In genomic region chr5:69276422-69277174, GRCh38 we compare ENCODE assay signal across 17 cellular contexts. TPM values are rescaled to one million over a fixed set of nuclear protein-coding genes. Genes with fewer than 3 reads are reported as not detected.
DNase-seq lines count a peak whose midpoint lies in the region; ATAC-seq and TF ChIP-seq lines count a peak whose summit lies in the region.
"Had no signal": no experiment of that assay in that cellular context is flagged by ENCODE, and none has a peak within 500 bp of the region (broad histone marks: within the 10 kb centered on the region; RNA-seq: fewer than 3 reads in every experiment).

No MANE protein-coding gene starts in this region.

- peak in 1 of 2 experiments; percentile 51 for DNase-seq in Caco-2
- peak; percentile 20 for DNase-seq in NCI-H226
- DNase-seq in esophagus muscularis mucosa (ENCODE audit: extremely low spot score), result no peak
- no peak for DNase-seq in osteocyte (ENCODE audit: extremely low spot score, unreplicated experiment)
- DNase-seq in activated naive CD4-positive, alpha-beta T cell (lab: John Stamatoyannopoulos, UW), result no peak
- DNase-seq in activated naive CD4-positive, alpha-beta T cell treated with anti-CD3 and anti-CD28 coated beads, Interleukin-2, amount 50 U/mL, for 16 hours, result no peak
- DNase-seq in COLO668 (lab: John Stamatoyannopoulos, UW; ENCODE audit: unreplicated experiment), result no peak
- DNase-seq: activated CD4-positive, alpha-beta T cell treated with anti-CD3 and anti-CD28 coated beads for 4 hours; activated T-cell treated with anti-CD3 and anti-CD28 coated beads, Interleukin-2, amount 50 U/mL, for 24 hours; amygdala; kidney; NCI-H1694 treated with DMSO at 0.1 percent for 48 hours; NCI-H526 treated with DMSO at 0.1 percent for 48 hours; posterior cingulate gyrus; T-cell had no signal

- H3K4me3 ChIP-seq in Caco-2 (ENCODE audit: low read depth, low read length), result no peak overlapping the region
- no peak overlapping the region for H3K4me3 ChIP-seq in esophagus muscularis mucosa

- H3K4me1 ChIP-seq in Caco-2, result peaks cover 26% of the 10 kb centered on the region
- H3K4me1 ChIP-seq in esophagus muscularis mucosa, result peaks cover 0 to 11% (median under 1%) of the 10 kb centered on the region in 4 donors

- H3K27me3 Mint-ChIP-seq in Caco-2 (ENCODE audit: insufficient read depth, unreplicated experiment) (no peaks in the 10 kb centered on the region), osteocyte (ENCODE audit: unreplicated experiment) (no peaks in the 10 kb centered on the region)
- H3K27me3 Mint-ChIP-seq: activated T-cell treated with anti-CD3 and anti-CD28 coated beads, Interleukin-2, amount 50 U/mL, for 24 hours; T-cell had no signal

- no peaks in the 10 kb centered on the region for H3K27me3 ChIP-seq in Caco-2 (replicated peaks; ENCODE audit: control insufficient read depth, insufficient read depth, low read length)
- H3K27me3 ChIP-seq in esophagus muscularis mucosa, result no peaks in the 10 kb centered on the region

- intact Hi-C loops in Caco-2 (cut with micrococcal nuclease; ENCODE audit: unreplicated experiment), result loop anchor here (2.0 kb wide), 2 partner anchors 18 to 54 kb away; no protein-coding TSS in a partner anchor
- intact Hi-C loops in esophagus muscularis mucosa (cut with DNase I), result no loop called here

- H3K36me3 Mint-ChIP-seq in Caco-2 (ENCODE audit: insufficient read depth, unreplicated experiment) (peaks cover 93% of the 10 kb centered on the region), osteocyte (ENCODE audit: unreplicated experiment) (peaks cover 22% of the 10 kb centered on the region)

- H3K27ac Mint-ChIP-seq in Caco-2 (ENCODE audit: unreplicated experiment) (peak overlapping the region; percentile 90), osteocyte (ENCODE audit: unreplicated experiment) (peak overlapping the region; percentile 56)
- H3K27ac Mint-ChIP-seq: activated T-cell treated with anti-CD3 and anti-CD28 coated beads, Interleukin-2, amount 50 U/mL, for 24 hours; T-cell had no signal

- TF ChIP-seq CTCF in Caco-2 (IDR thresholded peaks at IDR 0.05; ENCODE audit: insufficient read depth in 1 of 2, low read depth in 1 of 2, low read length in 1 of 2, severe bottlenecking in 1 of 2, unreplicated experiment in 1 of 2) (no peak), esophagus muscularis mucosa (IDR thresholded peaks at IDR 0.05) (no peak), osteocyte (IDR thresholded peaks at IDR 0.05) (no peak)

- no TSS peak for BruUV-seq in Caco-2 (replicated peaks; lab: Mats Ljungman, UMichigan)

- H3K4me1 Mint-ChIP-seq in Caco-2 (ENCODE audit: low read depth, unreplicated experiment), result peaks cover 5% of the 10 kb centered on the region
- H3K4me1 Mint-ChIP-seq in osteocyte (ENCODE audit: unreplicated experiment), result peaks cover 32% of the 10 kb centered on the region

- H3K36me3 ChIP-seq in Caco-2 (ENCODE audit: control insufficient read depth, insufficient read depth, low read length), result peaks cover 3% of the 10 kb centered on the region; the same call in 1 of the 2 replicates
- H3K36me3 ChIP-seq in esophagus muscularis mucosa, result peaks cover 5 to 84% (median 53%) of the 10 kb centered on the region in 4 donors

- H3K9me3 Mint-ChIP-seq in Caco-2 (ENCODE audit: unreplicated experiment) (no peaks in the 10 kb centered on the region), osteocyte (ENCODE audit: unreplicated experiment) (no peaks in the 10 kb centered on the region)
- H3K9me3 Mint-ChIP-seq: activated T-cell treated with anti-CD3 and anti-CD28 coated beads, Interleukin-2, amount 50 U/mL, for 24 hours; T-cell had no signal

- TF ChIP-seq EP300 in esophagus muscularis mucosa (IDR thresholded peaks at IDR 0.05), result no peak

- H3K4me3 Mint-ChIP-seq in Caco-2 (ENCODE audit: unreplicated experiment) (peak overlapping the region; percentile 61), osteocyte (ENCODE audit: unreplicated experiment) (no peak overlapping the region)
- H3K4me3 Mint-ChIP-seq: activated T-cell treated with anti-CD3 and anti-CD28 coated beads, Interleukin-2, amount 50 U/mL, for 24 hours; T-cell had no signal

- H3K27ac ChIP-seq in esophagus muscularis mucosa (replicated peaks in 1 of 4), result peak overlapping the region; percentile 34 to 76 (median 50)

- POLR2A ChIA-PET in Caco-2 (lab: Charles Lee), result interaction anchor here (1.2 kb wide), 1 partner anchor 56 kb away, joined by 5 read pairs; the partner anchor contains the start of gene CCDC125

- TF ChIP-seq POLR2A in esophagus muscularis mucosa (IDR thresholded peaks at IDR 0.05; ENCODE audit: low read depth), result no peak

- no peak for ATAC-seq in GM21528 (IDR thresholded peaks at IDR 0.05; ENCODE audit: low FRiP score, unreplicated experiment)
- ATAC-seq: Panc1, T-cell had no signal

- CTCF ChIA-PET in Caco-2 (lab: Charles Lee), result interaction anchor here (0.6 to 1.2 kb wide), 3 partner anchors 58 to 183 kb away, joined by 4 to 6 read pairs (median 5); partner anchors contain the start of gene SLC30A5

- no peaks in the 10 kb centered on the region for H3K9me3 ChIP-seq in Caco-2
- no peaks in the 10 kb centered on the region for H3K9me3 ChIP-seq in esophagus muscularis mucosa

- 66% methylated on average over 5 of the region's 5 CpGs for WGBS in esophagus muscularis mucosa

RNA-seq across cellular contexts. Expression of gene CDK7, which starts 41.9 kb away (rescaled TPM):
- total RNA-seq in Caco-2 (2022) (82.4 and 90.5 TPM in 2 replicates), esophagus muscularis mucosa (10 to 100 TPM; 16.1 to 27.4 (median 23.5) TPM), osteocyte (32.5 and 35.4 TPM in 2 replicates)

RNA-seq across cellular contexts. Expression of gene CCDC125, which starts 56.0 kb away (rescaled TPM):
- 20.8 and 22.4 TPM in 2 replicates for total RNA-seq in Caco-2 (2022)
- 1 to 10 TPM; 2.3 to 4.2 (median 3.1) TPM for total RNA-seq in esophagus muscularis mucosa
- total RNA-seq in osteocyte, result 2.4 and 2.6 TPM in 2 replicates
